Comparison of ENCODE assay signal across 8 cellular contexts in genomic region chr19:57434386-57435061, GRCh38. TPM values are rescaled to one million over a fixed set of nuclear protein-coding genes. Genes with fewer than 3 reads are reported as not detected.
DNase-seq lines count a peak whose midpoint lies in the region; ATAC-seq and TF ChIP-seq lines count a peak whose summit lies in the region.

No MANE protein-coding gene starts in this region.

- peaks cover 0 to 4% (median 1%) of the 10 kb centered on the region in 3 donors for H3K27me3 Mint-ChIP-seq in CD14-positive monocyte (ENCODE audit: low read depth in 3 of 3)
- no peaks in the 10 kb centered on the region for H3K27me3 Mint-ChIP-seq in endodermal cell (ENCODE audit: insufficient read depth)

- DNase-seq in CD14-positive monocyte (ENCODE audit: low spot score) (no peak), NCI-H2196 (lab: John Stamatoyannopoulos, UW; ENCODE audit: unreplicated experiment) (peak; percentile 55), endodermal cell (peak; percentile 59), neuronal stem cell (ENCODE audit: low spot score) (no peak), ecto neural progenitor cell (ENCODE audit: low spot score) (no peak)

- no peak overlapping the region for H4K91ac ChIP-seq in neuronal stem cell (ENCODE audit: low read depth, low read length, poor library complexity)

- peak overlapping the region; percentile 92 for H3K4me3 ChIP-seq in endodermal cell (ENCODE audit: low read length)
- H3K4me3 ChIP-seq in neuronal stem cell (ENCODE audit: low read length in 2 of 2) = peak overlapping the region; percentile 81 to 92

- H3K4me3 Mint-ChIP-seq in CD14-positive monocyte = peak overlapping the region; percentile 91 to 96
- peak overlapping the region; percentile 90 for H3K4me3 Mint-ChIP-seq in endodermal cell

- no peak overlapping the region for H2AK5ac ChIP-seq in neuronal stem cell (ENCODE audit: low read depth, low read length)

- H2AFZ ChIP-seq in neuronal stem cell (ENCODE audit: low read length) = peak overlapping the region; percentile 95

- H3K27ac ChIP-seq in endodermal cell (ENCODE audit: low read depth, low read length) (peak overlapping the region; percentile 59), neuronal stem cell (replicated peaks; ENCODE audit: low read length) (peak overlapping the region; percentile 43)

- H3K14ac ChIP-seq in neuronal stem cell (ENCODE audit: low read length) = no peak overlapping the region

- H3K4me1 Mint-ChIP-seq in CD14-positive monocyte = peaks cover 22% of the 10 kb centered on the region
- H3K4me1 Mint-ChIP-seq in endodermal cell = peaks cover 14% of the 10 kb centered on the region

- peak; percentile 4 for ATAC-seq in GM21390 (IDR thresholded peaks at IDR 0.05; ENCODE audit: unreplicated experiment)
- no peak for ATAC-seq in GM18907 (IDR thresholded peaks at IDR 0.05; ENCODE audit: unreplicated experiment)
- no peak for ATAC-seq in GM19463 (IDR thresholded peaks at IDR 0.05; ENCODE audit: unreplicated experiment)

- no peak overlapping the region for H2BK12ac ChIP-seq in neuronal stem cell (ENCODE audit: low read length)

- intact Hi-C loops in CD14-positive monocyte (cut with micrococcal nuclease) = loop anchor here (2.0 to 10.0 kb wide), 4 partner anchors 24 to 70 kb away; partner anchors contain the start of genes ZNF17 (in 2 of the 2), TRAPPC2B (in 1 of the 2), ZNF419 (in 1 of the 2) and ZNF547 (in 1 of the 2)

- H3K9me3 ChIP-seq in endodermal cell (ENCODE audit: control insufficient read depth, low read length) = no peaks in the 10 kb centered on the region
- H3K9me3 ChIP-seq in neuronal stem cell (replicated peaks in 1 of 2; ENCODE audit: control insufficient read depth in 2 of 2, insufficient read depth in 1 of 2, low read depth in 1 of 2, low read length in 2 of 2) = peaks cover 0 to 27% of the 10 kb centered on the region in 2 donors

- no peak overlapping the region for H3K4ac ChIP-seq in neuronal stem cell (ENCODE audit: low read length)

- H3K27ac Mint-ChIP-seq in CD14-positive monocyte (peak overlapping the region in 5 of 7 donors; percentile 63 to 79 (median 65)), endodermal cell (peak overlapping the region; percentile 98)

- H3K9me3 Mint-ChIP-seq in CD14-positive monocyte (peaks cover 26 to 56% (median 41%) of the 10 kb centered on the region in 7 donors), endodermal cell (peaks cover 8% of the 10 kb centered on the region)

- H3K23ac ChIP-seq in neuronal stem cell (ENCODE audit: low read depth, low read length, poor library complexity) = no peak overlapping the region

- no peak overlapping the region for H2BK120ac ChIP-seq in neuronal stem cell (ENCODE audit: low read depth, low read length)

- TF ChIP-seq CTCF in CD14-positive monocyte (IDR thresholded peaks at IDR 0.05) (no peak), endodermal cell (conservative IDR thresholded peaks at IDR 0.05) (no peak)

- H3K27me3 ChIP-seq in endodermal cell (ENCODE audit: control insufficient read depth, insufficient read depth, low read length, poor library complexity, severe bottlenecking) (no peaks in the 10 kb centered on the region), neuronal stem cell (ENCODE audit: control insufficient read depth in 3 of 3, insufficient read depth in 3 of 3, low read depth in 1 of 3, low read length in 3 of 3) (no peaks in the 10 kb centered on the region)

- no peak overlapping the region for H4K8ac ChIP-seq in neuronal stem cell (ENCODE audit: low read depth, low read length)

- H3K18ac ChIP-seq in neuronal stem cell (ENCODE audit: low read length) = no peak overlapping the region

- peak overlapping the region; percentile 47 for H3K9ac ChIP-seq in endodermal cell (ENCODE audit: extremely low read depth, low read length, poor library complexity, severe bottlenecking)
- no peak overlapping the region for H3K9ac ChIP-seq in neuronal stem cell (ENCODE audit: low read depth, low read length, poor library complexity)

- H3K36me3 ChIP-seq in endodermal cell (ENCODE audit: control insufficient read depth, insufficient read depth, low read length) = peaks cover 18% of the 10 kb centered on the region
- peaks cover 6 to 40% of the 10 kb centered on the region in 2 donors for H3K36me3 ChIP-seq in neuronal stem cell (replicated peaks in 1 of 2; ENCODE audit: control insufficient read depth in 2 of 2, insufficient read depth in 2 of 2, low read length in 2 of 2)

- H2BK15ac ChIP-seq in neuronal stem cell (ENCODE audit: low read length) = no peak overlapping the region

- no peaks in the 10 kb centered on the region for H3K79me1 ChIP-seq in neuronal stem cell (ENCODE audit: low read depth, low read length)

- peak overlapping the region; percentile 62 for H3K4me2 ChIP-seq in neuronal stem cell (ENCODE audit: insufficient read depth, low read length, poor library complexity, severe bottlenecking)

- no peaks in the 10 kb centered on the region for H3K4me1 ChIP-seq in endodermal cell (ENCODE audit: control insufficient read depth, insufficient read depth, low read length)
- H3K4me1 ChIP-seq in neuronal stem cell (ENCODE audit: control insufficient read depth in 2 of 2, insufficient read depth in 1 of 2, low read depth in 1 of 2, low read length in 2 of 2) = peaks cover 0 to 6% of the 10 kb centered on the region in 2 donors

- no peak overlapping the region for H2BK5ac ChIP-seq in neuronal stem cell (ENCODE audit: low read length)

- 40 to 44% methylated on average over 11 to 15 of the region's 15 CpGs for WGBS in endodermal cell (ENCODE audit: insufficient coverage in 1 of 2, insufficient read length in 1 of 2), 2 experiments
- WGBS in neuronal stem cell (ENCODE audit: extremely low coverage in 2 of 2, insufficient read length in 2 of 2, insufficient replicate concordance in 1 of 2), 2 donors = no CpG with 5 or more reads among the region's 15 CpGs

- H3K36me3 Mint-ChIP-seq in CD14-positive monocyte (peaks cover 12 to 15% of the 10 kb centered on the region in 2 donors), endodermal cell (ENCODE audit: low read depth) (peaks cover 11% of the 10 kb centered on the region)

RNA-seq across cellular contexts. Expression of gene ZNF749, which starts 0.6 kb away (rescaled TPM):
- polyA plus RNA-seq in CD14-positive monocyte = 1 to 10 TPM; 3.4 to 9.0 TPM
- 10 to 100 TPM; 25.0 to 28.5 TPM for total RNA-seq in endodermal cell
- polyA plus RNA-seq in endodermal cell (2013, experiment 1 of 2) = 11.5 TPM
- 13.4 TPM for polyA plus RNA-seq in endodermal cell (2013, experiment 2 of 2)
- polyA plus RNA-seq in neuronal stem cell (2013, experiment 1 of 2) = 14.1 TPM
- polyA plus RNA-seq in neuronal stem cell (2013, experiment 2 of 2) = 13.6 TPM

RNA-seq across cellular contexts. Expression of gene VN1R1, which starts 22.4 kb away (rescaled TPM):
- polyA plus RNA-seq in CD14-positive monocyte = under 1 TPM in 1 of 2 donors, not detected in 1; 0.07 TPM
- total RNA-seq in endodermal cell = 1 to 10 TPM in 1 of 2 donors, under 1 TPM in 1; 0.68 to 1.2 TPM
- 0.61 TPM for polyA plus RNA-seq in endodermal cell (2013, experiment 1 of 2)
- 1.6 TPM for polyA plus RNA-seq in endodermal cell (2013, experiment 2 of 2)
- polyA plus RNA-seq in neuronal stem cell (2013, experiment 1 of 2) = 1.3 TPM
- polyA plus RNA-seq in neuronal stem cell (2013, experiment 2 of 2) = 1.2 TPM

RNA-seq across cellular contexts. Expression of gene ZNF17, which starts 23.6 kb away (rescaled TPM):
- polyA plus RNA-seq in CD14-positive monocyte = 1 to 10 TPM; 1.4 to 2.3 TPM
- total RNA-seq in endodermal cell = 1 to 10 TPM; 7.6 to 9.2 TPM
- 6.6 TPM for polyA plus RNA-seq in endodermal cell (2013, experiment 1 of 2)
- 5.7 TPM for polyA plus RNA-seq in endodermal cell (2013, experiment 2 of 2)
- polyA plus RNA-seq in neuronal stem cell (2013, experiment 1 of 2) = 3.9 TPM
- polyA plus RNA-seq in neuronal stem cell (2013, experiment 2 of 2) = 3.3 TPM

RNA-seq across cellular contexts. Expression of gene ZNF772, which starts 42.8 kb away (rescaled TPM):
- 1 to 10 TPM in 1 of 2 donors, under 1 TPM in 1; 0.99 to 1.2 TPM for polyA plus RNA-seq in CD14-positive monocyte
- total RNA-seq in endodermal cell = 10 to 100 TPM in 1 of 2 donors, 1 to 10 TPM in 1; 9.1 to 11.8 TPM
- polyA plus RNA-seq in endodermal cell (2013, experiment 1 of 2) = 8.8 TPM
- polyA plus RNA-seq in endodermal cell (2013, experiment 2 of 2) = 9.8 TPM
- polyA plus RNA-seq in neuronal stem cell (2013, experiment 1 of 2) = 8.0 TPM
- polyA plus RNA-seq in neuronal stem cell (2013, experiment 2 of 2) = 7.9 TPM

RNA-seq across cellular contexts. Expression of gene ZNF548, which starts 44.9 kb away (rescaled TPM):
- polyA plus RNA-seq in CD14-positive monocyte = 1 to 10 TPM; 4.6 to 6.0 TPM
- 10 to 100 TPM; 15.2 to 15.5 TPM for total RNA-seq in endodermal cell
- 15.2 TPM for polyA plus RNA-seq in endodermal cell (2013, experiment 1 of 2)
- polyA plus RNA-seq in endodermal cell (2013, experiment 2 of 2) = 13.7 TPM
- polyA plus RNA-seq in neuronal stem cell (2013, experiment 1 of 2) = 9.3 TPM
- polyA plus RNA-seq in neuronal stem cell (2013, experiment 2 of 2) = 9.1 TPM

Comparison
In these comparisons a context has a peak if more than half of its experiments do, and no peak if none do; other contexts are left out.
1. DNase-seq: peak in NCI-H2196 (single experiment) and endodermal cell (single experiment); none in CD14-positive monocyte (single experiment), neuronal stem cell (single experiment) and ecto neural progenitor cell (single experiment).